ENCODE assay signal across 8 cellular contexts in the genomic region with DNA sequence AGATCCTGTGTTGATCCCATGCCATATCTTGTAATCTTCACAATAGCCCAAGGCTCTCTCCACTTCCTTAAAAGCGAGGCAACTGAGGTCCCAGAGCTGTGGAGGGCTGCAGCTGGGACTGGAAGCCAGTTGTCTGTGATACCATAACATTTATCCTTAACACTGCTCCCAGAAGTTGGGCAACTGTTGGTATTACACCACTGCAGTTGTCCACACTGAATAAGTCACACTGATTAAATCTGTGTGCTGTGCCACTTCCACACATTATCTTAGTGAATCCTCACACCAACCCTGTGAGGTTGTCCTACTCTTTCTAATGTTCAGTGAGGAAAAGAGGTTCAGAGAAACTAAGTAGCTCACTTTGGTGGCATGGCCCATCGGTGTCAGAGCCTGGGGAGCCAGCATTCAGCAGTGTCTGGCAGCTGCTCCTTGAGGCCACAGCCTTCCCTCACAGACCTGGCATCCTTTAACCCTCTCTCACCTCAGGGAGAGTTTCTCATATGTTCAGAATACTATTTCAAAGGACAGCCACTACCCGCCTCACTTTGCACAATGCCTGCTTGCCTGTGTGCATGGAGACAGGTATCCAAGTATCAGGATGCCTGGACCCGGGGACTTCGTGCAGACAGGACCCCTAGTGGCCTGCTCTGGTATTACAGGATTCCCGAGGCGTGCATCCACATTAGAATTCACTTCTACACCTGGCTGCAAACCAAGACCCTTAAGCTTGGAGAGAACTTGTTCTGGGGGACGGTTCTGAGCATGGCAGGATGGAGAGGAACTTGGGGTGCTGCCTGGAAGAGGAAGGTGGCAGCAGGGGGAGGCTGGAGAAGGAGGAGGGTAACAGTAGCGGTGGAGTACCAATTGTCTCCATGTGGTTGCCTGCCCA.
A peak's percentile ranks its signal among the peaks of the same experiment; 100 is the strongest.
DNase-seq lines count a peak whose midpoint lies in the region; ATAC-seq and TF ChIP-seq lines count a peak whose summit lies in the region.

No MANE protein-coding gene starts in this region.

- no peaks in the 10 kb centered on the region for H3K36me3 Mint-ChIP-seq in activated T-cell treated with anti-CD3 and anti-CD28 coated beads, Interleukin-2, amount 50 U/mL, for 24 hours (ENCODE audit: low read depth)

- DNase-seq in H4 (ENCODE audit: low spot score) (peak; percentile 54), NCI-H748 treated with DMSO at 0.1 percent for 48 hours (lab: John Stamatoyannopoulos, UW) (peak; percentile 38), fibroblast of the conjunctiva (ENCODE audit: low read depth) (peak; percentile 17), non-pigmented ciliary epithelial cell (ENCODE audit: low read depth) (peak; percentile 20), upper lobe of right lung (no peak)
- DNase-seq in activated T-cell treated with anti-CD3 and anti-CD28 coated beads, Interleukin-2, amount 50 U/mL, for 24 hours = peak; percentile 60

- H3K4me1 ChIP-seq in upper lobe of right lung = no peaks in the 10 kb centered on the region

- H3K27ac Mint-ChIP-seq in activated T-cell treated with anti-CD3 and anti-CD28 coated beads, Interleukin-2, amount 50 U/mL, for 24 hours = no peak overlapping the region

- no peaks in the 10 kb centered on the region for H3K36me3 ChIP-seq in upper lobe of right lung

- intact Hi-C loops in upper lobe of right lung (cut with DNase I) = no loop called here

- ATAC-seq in upper lobe of right lung = peak; percentile 84
- ATAC-seq in HG03025 (IDR thresholded peaks at IDR 0.05; ENCODE audit: low FRiP score, unreplicated experiment) = no peak

- no peaks in the 10 kb centered on the region for H3K9me3 ChIP-seq in upper lobe of right lung

- H3K27ac ChIP-seq in C4-2B (no peak overlapping the region), upper lobe of right lung (no peak overlapping the region)

- H3K4me1 Mint-ChIP-seq in activated T-cell treated with anti-CD3 and anti-CD28 coated beads, Interleukin-2, amount 50 U/mL, for 24 hours (ENCODE audit: low read depth) = no peaks in the 10 kb centered on the region

- no peak overlapping the region for H3K4me3 Mint-ChIP-seq in activated T-cell treated with anti-CD3 and anti-CD28 coated beads, Interleukin-2, amount 50 U/mL, for 24 hours

- no peaks in the 10 kb centered on the region for H3K9me3 Mint-ChIP-seq in activated T-cell treated with anti-CD3 and anti-CD28 coated beads, Interleukin-2, amount 50 U/mL, for 24 hours

- TF ChIP-seq CTCF in C4-2B (conservative IDR thresholded peaks at IDR 0.05) = peak; percentile 96
- peak; percentile 93 for TF ChIP-seq CTCF in upper lobe of right lung (IDR thresholded peaks at IDR 0.05)

- no peak overlapping the region for H3K4me3 ChIP-seq in upper lobe of right lung

- peaks cover 53% of the 10 kb centered on the region for H3K27me3 Mint-ChIP-seq in activated T-cell treated with anti-CD3 and anti-CD28 coated beads, Interleukin-2, amount 50 U/mL, for 24 hours

- peaks cover 6% of the 10 kb centered on the region for H3K27me3 ChIP-seq in upper lobe of right lung
